In the genomic region with DNA sequence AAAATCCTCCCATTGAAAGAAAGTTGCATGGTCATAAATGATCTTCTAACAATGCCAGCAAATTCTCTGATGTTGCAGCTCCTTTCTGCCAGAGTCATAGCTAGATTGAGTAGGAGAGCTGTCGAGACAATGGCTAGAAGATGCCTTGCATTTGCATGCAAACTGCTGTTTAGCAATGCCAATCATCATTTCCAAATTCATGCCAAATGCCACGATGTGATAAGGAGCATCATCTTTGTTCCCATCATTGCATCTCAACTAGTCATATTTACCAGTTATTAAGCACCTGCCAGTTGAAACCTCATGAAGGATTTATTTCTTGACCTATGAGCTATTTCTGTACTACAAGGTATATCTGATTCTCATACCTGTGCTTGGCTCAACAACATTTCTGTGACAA, we compare ENCODE assay signal across 7 cellular contexts.
"Had no signal": no experiment of that assay in that cellular context is flagged by ENCODE, and none has a peak within 500 bp of the region (broad histone marks: within the 10 kb centered on the region; RNA-seq: fewer than 3 reads in every experiment).

No MANE protein-coding gene starts in this region.

- H3K9me3 Mint-ChIP-seq: IgD-negative memory B cell had no signal

- H3K27ac Mint-ChIP-seq: IgD-negative memory B cell had no signal

- H3K4me1 Mint-ChIP-seq: IgD-negative memory B cell had no signal

- FAIRE-seq: HepG2, HTR-8/SVneo, K562 had no signal

- DNase-seq: IMR-90, KBM-7 had no signal

- H3K27ac ChIP-seq: HL-60 had no signal

- H3K4me3 ChIP-seq: K562 had no signal

- H3K4me3 Mint-ChIP-seq: IgD-negative memory B cell had no signal
